Comparison of ENCODE assay signal across 17 cellular contexts in the genomic region with DNA sequence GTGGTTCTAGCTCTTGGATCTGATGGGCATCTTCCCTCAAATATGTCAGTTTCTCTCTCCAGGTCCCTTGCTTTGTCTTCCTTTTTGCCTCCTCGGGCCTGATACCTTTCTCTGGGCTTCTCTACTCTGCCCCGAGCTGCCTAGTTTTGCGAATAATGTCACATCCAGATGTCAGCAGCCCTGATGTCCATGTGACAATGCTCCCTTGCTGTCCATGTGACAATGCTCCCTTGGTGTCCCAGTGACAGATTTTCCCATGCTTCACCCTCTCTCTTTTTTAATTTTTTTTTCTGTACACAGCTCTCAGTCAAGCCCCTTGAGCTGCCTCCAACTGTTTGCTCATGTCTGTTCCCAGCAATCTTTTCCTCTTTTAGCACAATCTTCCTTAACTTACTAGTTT. TPM values are rescaled to one million over a fixed set of nuclear protein-coding genes. Genes with fewer than 3 reads are reported as not detected.
A peak's percentile ranks its signal among the peaks of the same experiment; 100 is the strongest.
DNase-seq lines count a peak whose midpoint lies in the region; ATAC-seq and TF ChIP-seq lines count a peak whose summit lies in the region.
"Had no signal": no experiment of that assay in that cellular context is flagged by ENCODE, and none has a peak within 500 bp of the region (broad histone marks: within the 10 kb centered on the region; RNA-seq: fewer than 3 reads in every experiment).

No MANE protein-coding gene starts in this region.

- H3K9ac ChIP-seq in BLaER1 (peak overlapping the region; percentile 16; the same call in 1 of the 2 replicates), rectal smooth muscle tissue (ENCODE audit: low read length) (no peak overlapping the region)

- H3K27me3 ChIP-seq in BLaER1 = no peaks in the 10 kb centered on the region
- H3K27me3 ChIP-seq in right cardiac atrium (ENCODE audit: control insufficient read depth, insufficient read depth) = no peaks in the 10 kb centered on the region
- no peaks in the 10 kb centered on the region for H3K27me3 ChIP-seq in rectal smooth muscle tissue (ENCODE audit: control insufficient read depth, insufficient read depth, low read length)

- CTCF ChIA-PET in WTC11 (lab: Charles Lee) = interaction anchor here (1.1 kb wide), 1 partner anchor 43 kb away, joined by 3 read pairs; no protein-coding TSS in a partner anchor

- POLR2A ChIA-PET in WTC11 (lab: Charles Lee) = no interaction called here

- no peak for TF ChIP-seq CTCF in WTC11 (IDR thresholded peaks at IDR 0.05)

- H3K4me3 ChIP-seq in BLaER1 (no peak overlapping the region), right cardiac atrium (ENCODE audit: low read length) (no peak overlapping the region), rectal smooth muscle tissue (ENCODE audit: low read length) (no peak overlapping the region)

- ATAC-seq in WTC11 = no peak
- ATAC-seq in right cardiac atrium = no peak
- no peak for ATAC-seq in GM21526 (IDR thresholded peaks at IDR 0.05; ENCODE audit: low FRiP score, unreplicated experiment)
- ATAC-seq: activated CD8-positive, alpha-beta T cell treated with anti-CD3 and anti-CD28 coated beads for 36 hours had no signal

- H3K27me3 Mint-ChIP-seq in WTC11 (ENCODE audit: low read depth) = no peaks in the 10 kb centered on the region
- H3K27me3 Mint-ChIP-seq: activated CD8-positive, alpha-beta T cell treated with anti-CD3 and anti-CD28 coated beads for 36 hours had no signal

- H3K4me3 Mint-ChIP-seq in WTC11 = no peak overlapping the region
- H3K4me3 Mint-ChIP-seq: activated CD8-positive, alpha-beta T cell treated with anti-CD3 and anti-CD28 coated beads for 36 hours had no signal

- H3K27ac ChIP-seq in BLaER1 = 0 out of 2 replicates have a peak overlapping the region, but pooled peaks have one; percentile 34
- H3K27ac ChIP-seq in right cardiac atrium (ENCODE audit: low read length) = peak overlapping the region; percentile 54
- H3K27ac ChIP-seq in rectal smooth muscle tissue (ENCODE audit: low read depth, low read length) = peak overlapping the region; percentile 42

- no peaks in the 10 kb centered on the region for H3K9me3 Mint-ChIP-seq in WTC11
- H3K9me3 Mint-ChIP-seq: activated CD8-positive, alpha-beta T cell treated with anti-CD3 and anti-CD28 coated beads for 36 hours had no signal

- H3K4me1 ChIP-seq in BLaER1 (peaks cover 93% of the 10 kb centered on the region), right cardiac atrium (ENCODE audit: control insufficient read depth, insufficient read depth, low read length) (peaks cover 15% of the 10 kb centered on the region), rectal smooth muscle tissue (ENCODE audit: control insufficient read depth, insufficient read depth, low read length) (peaks cover 55% of the 10 kb centered on the region)

- no peak for DNase-seq in WTC11 (ENCODE audit: low spot score)
- DNase-seq in right cardiac atrium = no peak
- DNase-seq in OCI-M1 (lab: John Stamatoyannopoulos, UW) = no peak
- DNase-seq in effector CD8-positive, alpha-beta T cell (lab: John Stamatoyannopoulos, UW) = no peak
- no peak for DNase-seq in NCI-H146 (lab: John Stamatoyannopoulos, UW)
- DNase-seq: activated CD8-positive, alpha-beta T cell treated with anti-CD3 and anti-CD28 coated beads for 36 hours; activated gamma-delta T cell treated with Interleukin-2 at 50 U/mL for 16 hours; DMS 273 treated with DMSO at 0.1 percent for 48 hours; effector CD4-positive, alpha-beta T cell; foreskin fibroblast; mesendoderm; NCI-H1930; NCI-H510A; stimulated activated CD4-positive, alpha-beta T cell treated with anti-CD3 and anti-CD28 coated beads, Interleukin-12 subunit alpha, Interleukin-12 subunit beta, amount 100 ng/mL, for 4 hours had no signal

- peak overlapping the region; percentile 3 for H3K27ac Mint-ChIP-seq in WTC11
- H3K27ac Mint-ChIP-seq: activated CD8-positive, alpha-beta T cell treated with anti-CD3 and anti-CD28 coated beads for 36 hours had no signal

- peaks cover 32% of the 10 kb centered on the region for H3K4me1 Mint-ChIP-seq in WTC11

- intact Hi-C loops in right cardiac atrium (cut with DNase I) = no loop called here

- no peaks in the 10 kb centered on the region for H3K9me3 ChIP-seq in BLaER1
- no peaks in the 10 kb centered on the region for H3K9me3 ChIP-seq in right cardiac atrium (ENCODE audit: control insufficient read depth, low read length)

- peak overlapping the region; percentile 92 for H3K4me2 ChIP-seq in BLaER1

- H3K36me3 ChIP-seq in BLaER1 = peaks cover 78% of the 10 kb centered on the region
- H3K36me3 ChIP-seq in rectal smooth muscle tissue (ENCODE audit: control insufficient read depth, insufficient read depth, low read length) = no peaks in the 10 kb centered on the region

- peaks cover 3% of the 10 kb centered on the region; the same call in 1 of the 2 replicates for H3K36me3 Mint-ChIP-seq in WTC11

- peaks cover 83% of the 10 kb centered on the region for H4K20me1 ChIP-seq in BLaER1

- 56% methylated on average over 3 of the region's 3 CpGs for WGBS in right cardiac atrium

TF ChIP-seq in WTC11, 78 proteins besides CTCF, POLR2A, EP300 and RAD21 (continues in another document):
- TF ChIP-seq, protein P1, sequence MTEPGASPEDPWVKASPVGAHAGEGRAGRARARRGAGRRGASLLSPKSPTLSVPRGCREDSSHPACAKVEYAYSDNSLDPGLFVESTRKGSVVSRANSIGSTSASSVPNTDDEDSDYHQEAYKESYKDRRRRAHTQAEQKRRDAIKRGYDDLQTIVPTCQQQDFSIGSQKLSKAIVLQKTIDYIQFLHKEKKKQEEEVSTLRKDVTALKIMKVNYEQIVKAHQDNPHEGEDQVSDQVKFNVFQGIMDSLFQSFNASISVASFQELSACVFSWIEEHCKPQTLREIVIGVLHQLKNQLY (CRISPR knock-in tag; IDR thresholded peaks at IDR 0.05) = no peak
- TF ChIP-seq, protein P2, sequence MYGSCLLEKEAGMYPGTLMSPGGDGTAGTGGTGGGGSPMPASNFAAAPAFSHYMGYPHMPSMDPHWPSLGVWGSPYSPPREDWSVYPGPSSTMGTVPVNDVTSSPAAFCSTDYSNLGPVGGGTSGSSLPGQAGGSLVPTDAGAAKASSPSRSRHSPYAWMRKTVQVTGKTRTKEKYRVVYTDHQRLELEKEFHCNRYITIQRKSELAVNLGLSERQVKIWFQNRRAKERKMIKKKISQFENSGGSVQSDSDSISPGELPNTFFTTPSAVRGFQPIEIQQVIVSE (CRISPR knock-in tag; IDR thresholded peaks at IDR 0.05; ENCODE audit: borderline replicate concordance) = no peak
- TF ChIP-seq, protein P3, sequence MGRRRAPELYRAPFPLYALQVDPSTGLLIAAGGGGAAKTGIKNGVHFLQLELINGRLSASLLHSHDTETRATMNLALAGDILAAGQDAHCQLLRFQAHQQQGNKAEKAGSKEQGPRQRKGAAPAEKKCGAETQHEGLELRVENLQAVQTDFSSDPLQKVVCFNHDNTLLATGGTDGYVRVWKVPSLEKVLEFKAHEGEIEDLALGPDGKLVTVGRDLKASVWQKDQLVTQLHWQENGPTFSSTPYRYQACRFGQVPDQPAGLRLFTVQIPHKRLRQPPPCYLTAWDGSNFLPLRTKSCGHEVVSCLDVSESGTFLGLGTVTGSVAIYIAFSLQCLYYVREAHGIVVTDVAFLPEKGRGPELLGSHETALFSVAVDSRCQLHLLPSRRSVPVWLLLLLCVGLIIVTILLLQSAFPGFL (CRISPR knock-in tag; IDR thresholded peaks at IDR 0.05; ENCODE audit: borderline replicate concordance) = no peak
- TF ChIP-seq, protein P4, sequence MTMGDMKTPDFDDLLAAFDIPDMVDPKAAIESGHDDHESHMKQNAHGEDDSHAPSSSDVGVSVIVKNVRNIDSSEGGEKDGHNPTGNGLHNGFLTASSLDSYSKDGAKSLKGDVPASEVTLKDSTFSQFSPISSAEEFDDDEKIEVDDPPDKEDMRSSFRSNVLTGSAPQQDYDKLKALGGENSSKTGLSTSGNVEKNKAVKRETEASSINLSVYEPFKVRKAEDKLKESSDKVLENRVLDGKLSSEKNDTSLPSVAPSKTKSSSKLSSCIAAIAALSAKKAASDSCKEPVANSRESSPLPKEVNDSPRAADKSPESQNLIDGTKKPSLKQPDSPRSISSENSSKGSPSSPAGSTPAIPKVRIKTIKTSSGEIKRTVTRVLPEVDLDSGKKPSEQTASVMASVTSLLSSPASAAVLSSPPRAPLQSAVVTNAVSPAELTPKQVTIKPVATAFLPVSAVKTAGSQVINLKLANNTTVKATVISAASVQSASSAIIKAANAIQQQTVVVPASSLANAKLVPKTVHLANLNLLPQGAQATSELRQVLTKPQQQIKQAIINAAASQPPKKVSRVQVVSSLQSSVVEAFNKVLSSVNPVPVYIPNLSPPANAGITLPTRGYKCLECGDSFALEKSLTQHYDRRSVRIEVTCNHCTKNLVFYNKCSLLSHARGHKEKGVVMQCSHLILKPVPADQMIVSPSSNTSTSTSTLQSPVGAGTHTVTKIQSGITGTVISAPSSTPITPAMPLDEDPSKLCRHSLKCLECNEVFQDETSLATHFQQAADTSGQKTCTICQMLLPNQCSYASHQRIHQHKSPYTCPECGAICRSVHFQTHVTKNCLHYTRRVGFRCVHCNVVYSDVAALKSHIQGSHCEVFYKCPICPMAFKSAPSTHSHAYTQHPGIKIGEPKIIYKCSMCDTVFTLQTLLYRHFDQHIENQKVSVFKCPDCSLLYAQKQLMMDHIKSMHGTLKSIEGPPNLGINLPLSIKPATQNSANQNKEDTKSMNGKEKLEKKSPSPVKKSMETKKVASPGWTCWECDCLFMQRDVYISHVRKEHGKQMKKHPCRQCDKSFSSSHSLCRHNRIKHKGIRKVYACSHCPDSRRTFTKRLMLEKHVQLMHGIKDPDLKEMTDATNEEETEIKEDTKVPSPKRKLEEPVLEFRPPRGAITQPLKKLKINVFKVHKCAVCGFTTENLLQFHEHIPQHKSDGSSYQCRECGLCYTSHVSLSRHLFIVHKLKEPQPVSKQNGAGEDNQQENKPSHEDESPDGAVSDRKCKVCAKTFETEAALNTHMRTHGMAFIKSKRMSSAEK (CRISPR knock-in tag; IDR thresholded peaks at IDR 0.05; ENCODE audit: borderline replicate concordance) = no peak
- TF ChIP-seq NR1H2 (CRISPR knock-in tag; IDR thresholded peaks at IDR 0.05) = no peak
- TF ChIP-seq NR2C2 (CRISPR knock-in tag; IDR thresholded peaks at IDR 0.05) = no peak
- TF ChIP-seq, protein P5, sequence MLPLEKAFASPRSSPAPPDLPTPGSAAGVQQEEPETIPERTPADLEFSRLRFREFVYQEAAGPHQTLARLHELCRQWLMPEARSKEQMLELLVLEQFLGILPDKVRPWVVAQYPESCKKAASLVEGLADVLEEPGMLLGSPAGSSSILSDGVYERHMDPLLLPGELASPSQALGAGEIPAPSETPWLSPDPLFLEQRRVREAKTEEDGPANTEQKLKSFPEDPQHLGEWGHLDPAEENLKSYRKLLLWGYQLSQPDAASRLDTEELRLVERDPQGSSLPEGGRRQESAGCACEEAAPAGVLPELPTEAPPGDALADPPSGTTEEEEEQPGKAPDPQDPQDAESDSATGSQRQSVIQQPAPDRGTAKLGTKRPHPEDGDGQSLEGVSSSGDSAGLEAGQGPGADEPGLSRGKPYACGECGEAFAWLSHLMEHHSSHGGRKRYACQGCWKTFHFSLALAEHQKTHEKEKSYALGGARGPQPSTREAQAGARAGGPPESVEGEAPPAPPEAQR (CRISPR knock-in tag; IDR thresholded peaks at IDR 0.05) = no peak
- no peak for TF ChIP-seq CBFB (CRISPR knock-in tag; IDR thresholded peaks at IDR 0.05; ENCODE audit: low read depth)

RNA-seq across cellular contexts. Expression of a gene that starts 6.4 kb away (rescaled TPM):
- 25.8 to 32.3 TPM (median 30.7 TPM) in 3 replicates for total RNA-seq in WTC11 (2021)
- 10 to 100 TPM; 12.7 to 16.0 (median 13.1) TPM for total RNA-seq in right cardiac atrium
- polyA plus RNA-seq in right cardiac atrium = 14.1 TPM
